8 cellular contexts compared by ENCODE assay signal in genomic region chr1:25562101-25562927, GRCh38. TPM values are rescaled to one million over a fixed set of nuclear protein-coding genes. Genes with fewer than 3 reads are reported as not detected.
DNase-seq lines count a peak whose midpoint lies in the region; ATAC-seq and TF ChIP-seq lines count a peak whose summit lies in the region.

No MANE protein-coding gene starts in this region.

- no peak for TF ChIP-seq CTCF in endothelial cell (IDR thresholded peaks at IDR 0.05; ENCODE audit: unreplicated experiment)

- H3K27ac Mint-ChIP-seq in activated CD4-positive, alpha-beta T cell treated with anti-CD3 and anti-CD28 coated beads for 36 hours, result peak overlapping the region; percentile 96
- H3K27ac Mint-ChIP-seq in endothelial cell (ENCODE audit: unreplicated experiment), result peak overlapping the region; percentile 57

- POLR2A ChIA-PET in activated CD4-positive, alpha-beta T cell treated with anti-CD3 and anti-CD28 coated beads for 36 hours (lab: Charles Lee), result no interaction called here

- CTCF ChIA-PET in activated CD4-positive, alpha-beta T cell treated with anti-CD3 and anti-CD28 coated beads for 36 hours (lab: Charles Lee), result interaction anchor here (0.6 to 2.1 kb wide), 2 partner anchors 10 to 60 kb away, joined by 3 to 7 read pairs; no protein-coding TSS in a partner anchor

- H3K27me3 Mint-ChIP-seq in activated CD4-positive, alpha-beta T cell treated with anti-CD3 and anti-CD28 coated beads for 36 hours, result no peaks in the 10 kb centered on the region
- peaks cover 14% of the 10 kb centered on the region for H3K27me3 Mint-ChIP-seq in endothelial cell (ENCODE audit: unreplicated experiment)

- intact Hi-C loops in activated CD4-positive, alpha-beta T cell treated with anti-CD3 and anti-CD28 coated beads for 36 hours (cut with DNase I, micrococcal nuclease), result loop anchor here in 1 of 2 experiments (1.0 to 5.0 kb wide), 2 partner anchors 12 to 115 kb away; no protein-coding TSS in a partner anchor

- no peaks in the 10 kb centered on the region for H3K9me3 Mint-ChIP-seq in activated CD4-positive, alpha-beta T cell treated with anti-CD3 and anti-CD28 coated beads for 36 hours (ENCODE audit: low read depth)
- no peaks in the 10 kb centered on the region for H3K9me3 Mint-ChIP-seq in endothelial cell (ENCODE audit: unreplicated experiment)

- peak overlapping the region; percentile 76 for H3K4me3 Mint-ChIP-seq in activated CD4-positive, alpha-beta T cell treated with anti-CD3 and anti-CD28 coated beads for 36 hours
- H3K4me3 Mint-ChIP-seq in endothelial cell (ENCODE audit: unreplicated experiment), result no peak overlapping the region

- H3K4me1 Mint-ChIP-seq in activated CD4-positive, alpha-beta T cell treated with anti-CD3 and anti-CD28 coated beads for 36 hours, result peaks cover 99% of the 10 kb centered on the region
- peaks cover 48% of the 10 kb centered on the region for H3K4me1 Mint-ChIP-seq in endothelial cell (ENCODE audit: unreplicated experiment)

- DNase-seq in activated CD4-positive, alpha-beta T cell treated with anti-CD3 and anti-CD28 coated beads for 36 hours, result peak; percentile 80
- no peak for DNase-seq in endothelial cell (ENCODE audit: low spot score)
- DNase-seq in stimulated activated CD8-positive, alpha-beta memory T cell treated with anti-CD3 and anti-CD28 coated beads, Interleukin-7, amount 100 ng/mL, for 4 hours (ENCODE audit: low read depth in 2 of 2), result peak; percentile 44 to 48
- DNase-seq in hypothalamus (lab: John Stamatoyannopoulos, UW), result no peak
- no peak for DNase-seq in globus pallidus (ENCODE audit: low spot score)
- DNase-seq in amniotic stem cell (lab: John Stamatoyannopoulos, UW), result no peak

- peaks cover 7% of the 10 kb centered on the region for H3K36me3 Mint-ChIP-seq in activated CD4-positive, alpha-beta T cell treated with anti-CD3 and anti-CD28 coated beads for 36 hours (ENCODE audit: low read depth)
- H3K36me3 Mint-ChIP-seq in endothelial cell (ENCODE audit: low read depth, unreplicated experiment), result peaks cover 12% of the 10 kb centered on the region

- ATAC-seq in GM19025 (IDR thresholded peaks at IDR 0.05; ENCODE audit: low read depth, unreplicated experiment) (peak; percentile 48), HG03457 (IDR thresholded peaks at IDR 0.05; ENCODE audit: unreplicated experiment) (peak; percentile 66)
- ATAC-seq in activated CD4-positive, alpha-beta T cell treated with anti-CD3 and anti-CD28 coated beads for 36 hours, result peak; percentile 73

RNA-seq across cellular contexts. Expression of gene LDLRAP1, which starts 18.9 kb away (rescaled TPM):
- 10 to 100 TPM; 13.0 to 14.6 TPM for total RNA-seq in activated CD4-positive, alpha-beta T cell treated with anti-CD3 and anti-CD28 coated beads for 36 hours
- total RNA-seq in endothelial cell (ENCODE audit: unreplicated experiment), result 23.5 TPM

RNA-seq across cellular contexts. Expression of gene MAN1C1, which starts 54.3 kb away (rescaled TPM):
- 10 to 100 TPM in 1 of 2 experiments, 1 to 10 TPM in 1; 10.0 to 10.1 TPM for total RNA-seq in activated CD4-positive, alpha-beta T cell treated with anti-CD3 and anti-CD28 coated beads for 36 hours
- 29.1 TPM for total RNA-seq in endothelial cell (ENCODE audit: unreplicated experiment)

Comparison
In these comparisons a context has a peak if more than half of its experiments do, and no peak if none do; other contexts are left out.
1. DNase-seq: peak in activated CD4-positive, alpha-beta T cell treated with anti-CD3 and anti-CD28 coated beads for 36 hours (single experiment) and stimulated activated CD8-positive, alpha-beta memory T cell treated with anti-CD3 and anti-CD28 coated beads, Interleukin-7, amount 100 ng/mL, for 4 hours (2 of 2); none in endothelial cell (single experiment), hypothalamus (0 of 51), globus pallidus (single experiment) and amniotic stem cell (single experiment).
2. Peak in every context shown above with its lines, with median percentiles within 50 percentile points of each other: ATAC-seq.